ENCODE assay signal across 9 cellular contexts in the genomic region with DNA sequence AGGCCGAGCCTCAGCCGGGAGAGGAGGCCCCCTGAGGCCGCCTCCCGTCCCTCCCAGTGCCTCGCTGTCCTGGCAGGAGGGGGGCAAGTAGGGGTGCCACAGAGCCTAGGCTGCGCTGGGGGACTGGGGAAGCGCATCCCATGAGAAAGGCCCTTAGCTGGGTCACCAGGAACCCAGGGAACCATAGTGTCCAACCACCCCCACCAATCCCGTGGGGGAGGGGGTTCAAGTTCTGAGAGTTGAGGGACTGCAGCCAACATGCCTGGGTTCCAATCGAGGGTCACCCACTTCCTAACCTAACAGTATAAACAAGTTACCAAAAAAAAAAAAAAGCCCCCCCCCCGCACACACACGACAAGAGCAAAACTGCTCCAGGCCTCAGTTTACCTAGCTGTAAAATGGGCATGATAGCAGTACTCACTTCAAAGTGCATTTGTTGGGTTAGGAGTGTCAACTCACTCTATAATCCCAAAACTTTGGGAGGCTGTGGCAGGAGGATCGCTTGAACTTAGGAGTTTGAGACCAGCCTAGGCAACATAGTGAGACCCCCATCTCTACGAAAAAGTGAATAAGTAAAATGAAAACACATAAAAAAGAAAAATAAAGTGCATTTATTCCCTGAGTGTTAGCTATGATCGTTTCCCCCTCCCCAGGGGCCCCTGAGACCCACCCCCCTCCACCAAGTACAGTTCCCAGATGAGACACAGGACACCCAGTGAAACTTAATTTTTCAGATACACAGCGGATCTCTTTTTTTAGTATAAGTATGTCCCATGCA. TPM values are rescaled to one million over a fixed set of nuclear protein-coding genes. Genes with fewer than 3 reads are reported as not detected.
DNase-seq lines count a peak whose midpoint lies in the region; ATAC-seq and TF ChIP-seq lines count a peak whose summit lies in the region.
"Had no signal": no experiment of that assay in that cellular context is flagged by ENCODE, and none has a peak within 500 bp of the region (broad histone marks: within the 10 kb centered on the region; RNA-seq: fewer than 3 reads in every experiment).

No MANE protein-coding gene starts in this region.

- peak overlapping the region; percentile 89 for H3K23ac ChIP-seq in neuronal stem cell (ENCODE audit: low read depth, low read length, poor library complexity)

- no peaks in the 10 kb centered on the region for H3K9me2 ChIP-seq in PC-3 (replicated peaks; ENCODE audit: low read length)

- H4K8ac ChIP-seq in neuronal stem cell (ENCODE audit: low read depth, low read length), result peak overlapping the region; percentile 86

- no peak overlapping the region for H2BK12ac ChIP-seq in neuronal stem cell (ENCODE audit: low read length)

- peaks cover 5 to 60% (median 27%) of the 10 kb centered on the region in 4 donors for H3K4me1 Mint-ChIP-seq in CD4-positive, CD25-positive, alpha-beta regulatory T cell
- H3K4me1 Mint-ChIP-seq in endothelial cell (ENCODE audit: unreplicated experiment), result peaks cover 16% of the 10 kb centered on the region

- peaks cover 63% of the 10 kb centered on the region for H3K4me1 ChIP-seq in CD4-positive, CD25-positive, alpha-beta regulatory T cell (ENCODE audit: control insufficient read depth, insufficient read depth, low read length, poor library complexity, severe bottlenecking)
- H3K4me1 ChIP-seq in PC-3 (ENCODE audit: insufficient read depth, low read length) (peaks cover 81% of the 10 kb centered on the region), neuronal stem cell (ENCODE audit: control insufficient read depth in 2 of 2, insufficient read depth in 1 of 2, low read depth in 1 of 2, low read length in 2 of 2) (peaks cover 35 to 43% of the 10 kb centered on the region in 2 donors)

- H3K4me2 ChIP-seq in PC-3 (ENCODE audit: low read length) (peak overlapping the region; percentile 89), neuronal stem cell (ENCODE audit: insufficient read depth, low read length, poor library complexity, severe bottlenecking) (peak overlapping the region; percentile 86)

- H3K4me3 Mint-ChIP-seq in CD4-positive, CD25-positive, alpha-beta regulatory T cell, result peak overlapping the region; percentile 53 to 77 (median 65)
- H3K4me3 Mint-ChIP-seq in endothelial cell (ENCODE audit: unreplicated experiment), result no peak overlapping the region

- no peak overlapping the region for H4K91ac ChIP-seq in neuronal stem cell (ENCODE audit: low read depth, low read length, poor library complexity)

- H3K4ac ChIP-seq in neuronal stem cell (ENCODE audit: low read length), result peak overlapping the region; percentile 66

- H3K18ac ChIP-seq in neuronal stem cell (ENCODE audit: low read length), result peak overlapping the region; percentile 100

- no peak overlapping the region for H3K14ac ChIP-seq in neuronal stem cell (ENCODE audit: low read length)

- H3K79me1 ChIP-seq in neuronal stem cell (ENCODE audit: low read depth, low read length), result no peaks in the 10 kb centered on the region

- POLR2A ChIA-PET in PC-3 (lab: Charles Lee; ENCODE audit: unreplicated experiment), result interaction anchor here (0.6 to 1.3 kb wide), 6 partner anchors 8 to 116 kb away, joined by 3 to 6 read pairs (median 4); a partner anchor contains a TSS

- no peaks in the 10 kb centered on the region for H3K9me3 Mint-ChIP-seq in CD4-positive, CD25-positive, alpha-beta regulatory T cell
- H3K9me3 Mint-ChIP-seq in endothelial cell (ENCODE audit: unreplicated experiment), result no peaks in the 10 kb centered on the region

- peak overlapping the region; percentile 99 for H2BK120ac ChIP-seq in neuronal stem cell (ENCODE audit: low read depth, low read length)

- TSS peak; percentile 8 for BruUV-seq in PC-3 (replicated peaks; lab: Mats Ljungman, UMichigan)

- H3K27ac Mint-ChIP-seq in CD4-positive, CD25-positive, alpha-beta regulatory T cell, result peak overlapping the region; percentile 60 to 100 (median 95)
- peak overlapping the region; percentile 90 for H3K27ac Mint-ChIP-seq in endothelial cell (ENCODE audit: unreplicated experiment)

- H3K27me3 ChIP-seq in CD4-positive, CD25-positive, alpha-beta regulatory T cell (ENCODE audit: control insufficient read depth, insufficient read depth, low read length), result no peaks in the 10 kb centered on the region
- H3K27me3 ChIP-seq in PC-3 (ENCODE audit: low read length), result no peaks in the 10 kb centered on the region
- H3K27me3 ChIP-seq in neuronal stem cell (ENCODE audit: control insufficient read depth in 3 of 3, insufficient read depth in 3 of 3, low read depth in 1 of 3, low read length in 3 of 3), result peaks cover 0 to 2% (median 0%) of the 10 kb centered on the region in 3 experiments

- DNase-seq in CD4-positive, CD25-positive, alpha-beta regulatory T cell, result no peak
- no peak for DNase-seq in PC-3
- no peak for DNase-seq in endothelial cell (ENCODE audit: low spot score)
- no peak for DNase-seq in neuronal stem cell (ENCODE audit: low spot score)
- no peak for DNase-seq in medulla oblongata (ENCODE audit: extremely low spot score)
- DNase-seq in anterior cingulate cortex (lab: John Stamatoyannopoulos, UW), result no peak
- DNase-seq: NCI-H526 treated with DMSO at 0.1 percent for 48 hours had no signal

- intact Hi-C loops in PC-3 (cut with micrococcal nuclease), result no loop called here

- H2BK5ac ChIP-seq in neuronal stem cell (ENCODE audit: low read length), result peak overlapping the region; percentile 98

- H2BK15ac ChIP-seq in neuronal stem cell (ENCODE audit: low read length), result peak overlapping the region; percentile 98

- TF ChIP-seq CTCF in PC-3 (conservative IDR thresholded peaks at IDR 0.05; ENCODE audit: low read depth, low read length), result no peak
- no peak for TF ChIP-seq CTCF in endothelial cell (IDR thresholded peaks at IDR 0.05; ENCODE audit: unreplicated experiment)

- peak overlapping the region; percentile 48 for H3K4me3 ChIP-seq in CD4-positive, CD25-positive, alpha-beta regulatory T cell (ENCODE audit: low read depth, low read length)
- H3K4me3 ChIP-seq in PC-3 (ENCODE audit: low read length), result peak overlapping the region; percentile 64
- H3K4me3 ChIP-seq in neuronal stem cell (ENCODE audit: low read length in 2 of 2), result peak overlapping the region; percentile 55 to 81

- no CpG with 5 or more reads among the region's 15 CpGs for WGBS in neuronal stem cell (ENCODE audit: extremely low coverage in 2 of 2, insufficient read length in 2 of 2, insufficient replicate concordance in 1 of 2), 2 donors

- no peak for ATAC-seq in CD4-positive, CD25-positive, alpha-beta regulatory T cell (ENCODE audit: low read depth in 2 of 2)
- ATAC-seq in PC-3, result no peak
- no peak for ATAC-seq in HG03175 (IDR thresholded peaks at IDR 0.05; ENCODE audit: unreplicated experiment)
- ATAC-seq in GM19452 (IDR thresholded peaks at IDR 0.05; ENCODE audit: unreplicated experiment), result no peak

- H3K79me2 ChIP-seq in PC-3 (ENCODE audit: low read length), result peaks cover 32% of the 10 kb centered on the region

- H3F3A ChIP-seq in PC-3 (ENCODE audit: low read length, unreplicated experiment), result peaks cover 10% of the 10 kb centered on the region

- H3K9ac ChIP-seq in PC-3 (ENCODE audit: low read length) (peak overlapping the region; percentile 97), neuronal stem cell (ENCODE audit: low read depth, low read length, poor library complexity) (peak overlapping the region; percentile 81)

- H3K36me3 ChIP-seq in CD4-positive, CD25-positive, alpha-beta regulatory T cell (ENCODE audit: control insufficient read depth, insufficient read depth, low read length), result no peaks in the 10 kb centered on the region
- H3K36me3 ChIP-seq in PC-3 (ENCODE audit: low read depth, low read length) (no peaks in the 10 kb centered on the region), neuronal stem cell (replicated peaks in 1 of 2; ENCODE audit: control insufficient read depth in 2 of 2, insufficient read depth in 2 of 2, low read length in 2 of 2) (no peaks in the 10 kb centered on the region)

- no peaks in the 10 kb centered on the region for H3K9me3 ChIP-seq in CD4-positive, CD25-positive, alpha-beta regulatory T cell (ENCODE audit: control insufficient read depth in 2 of 2, low read length in 2 of 2)
- no peaks in the 10 kb centered on the region for H3K9me3 ChIP-seq in PC-3 (ENCODE audit: low read length)
- H3K9me3 ChIP-seq in neuronal stem cell (replicated peaks in 1 of 2; ENCODE audit: control insufficient read depth in 2 of 2, insufficient read depth in 1 of 2, low read depth in 1 of 2, low read length in 2 of 2), result no peaks in the 10 kb centered on the region

- H2AFZ ChIP-seq in PC-3 (ENCODE audit: low read length) (no peak overlapping the region; the same call in 1 of the 2 replicates), neuronal stem cell (ENCODE audit: low read length) (peak overlapping the region; percentile 97)

- no peaks in the 10 kb centered on the region for H3K36me3 Mint-ChIP-seq in CD4-positive, CD25-positive, alpha-beta regulatory T cell
- H3K36me3 Mint-ChIP-seq in endothelial cell (ENCODE audit: low read depth, unreplicated experiment), result no peaks in the 10 kb centered on the region

- H3K27ac ChIP-seq in CD4-positive, CD25-positive, alpha-beta regulatory T cell (ENCODE audit: insufficient read depth, low read length, poor library complexity, severe bottlenecking), result peak overlapping the region; percentile 99
- peak overlapping the region; percentile 99 for H3K27ac ChIP-seq in PC-3 (ENCODE audit: low read length)
- peak overlapping the region; percentile 97 for H3K27ac ChIP-seq in neuronal stem cell (replicated peaks; ENCODE audit: low read length)

- H4K20me1 ChIP-seq in PC-3 (ENCODE audit: low read length), result no peaks in the 10 kb centered on the region

- CTCF ChIA-PET in PC-3 (lab: Charles Lee), result no interaction called here

- H3K27me3 Mint-ChIP-seq in CD4-positive, CD25-positive, alpha-beta regulatory T cell, result peaks cover 11% of the 10 kb centered on the region
- peaks cover 24% of the 10 kb centered on the region for H3K27me3 Mint-ChIP-seq in endothelial cell (ENCODE audit: unreplicated experiment)

- peak overlapping the region; percentile 99 for H2AK5ac ChIP-seq in neuronal stem cell (ENCODE audit: low read depth, low read length)

RNA-seq across cellular contexts. Expression of a gene that starts 28.8 kb away (rescaled TPM):
- total RNA-seq in CD4-positive, CD25-positive, alpha-beta regulatory T cell, result not detected
- not detected for polyA plus RNA-seq in CD4-positive, CD25-positive, alpha-beta regulatory T cell
- total RNA-seq in PC-3 (2014; rRNA removed), result 1.7 TPM in 1 of 2 replicates, not detected in the other
- total RNA-seq in endothelial cell (ENCODE audit: unreplicated experiment), result 0.69 TPM
- polyA plus RNA-seq in neuronal stem cell (2013, experiment 1 of 2), result 0.08 TPM
- polyA plus RNA-seq in neuronal stem cell (2013, experiment 2 of 2), result not detected

RNA-seq across cellular contexts. Expression of a gene that starts 52.8 kb away (rescaled TPM):
- 4.5 TPM for total RNA-seq in CD4-positive, CD25-positive, alpha-beta regulatory T cell
- under 1 TPM; 0.46 to 0.82 (median 0.54) TPM for polyA plus RNA-seq in CD4-positive, CD25-positive, alpha-beta regulatory T cell
- 8.0 and 11.4 TPM in 2 replicates for total RNA-seq in PC-3 (2014; rRNA removed)
- total RNA-seq in endothelial cell (ENCODE audit: unreplicated experiment), result 43.7 TPM
- polyA plus RNA-seq in neuronal stem cell (2013, experiment 1 of 2), result 16.2 TPM
- 16.7 TPM for polyA plus RNA-seq in neuronal stem cell (2013, experiment 2 of 2)

RNA-seq across cellular contexts. Expression of a gene that starts 57.8 kb away (rescaled TPM):
- total RNA-seq in CD4-positive, CD25-positive, alpha-beta regulatory T cell, result 1.7 TPM
- under 1 TPM in 3 of 4 donors, not detected in 1; 0.24 to 0.63 (median 0.53) TPM for polyA plus RNA-seq in CD4-positive, CD25-positive, alpha-beta regulatory T cell
- total RNA-seq in PC-3 (2014; rRNA removed) (5.4 and 6.0 TPM in 2 replicates), endothelial cell (ENCODE audit: unreplicated experiment) (3.4 TPM)
- 1.8 TPM for polyA plus RNA-seq in neuronal stem cell (2013, experiment 1 of 2)
- polyA plus RNA-seq in neuronal stem cell (2013, experiment 2 of 2), result 2.1 TPM

RNA-seq across cellular contexts. Expression of a gene that starts 57.9 kb away (rescaled TPM):
- total RNA-seq in CD4-positive, CD25-positive, alpha-beta regulatory T cell, result 35.0 TPM
- 1 to 10 TPM; 3.7 to 4.9 (median 4.2) TPM for polyA plus RNA-seq in CD4-positive, CD25-positive, alpha-beta regulatory T cell
- total RNA-seq in PC-3 (2014; rRNA removed) (67.7 and 102 TPM in 2 replicates), endothelial cell (ENCODE audit: unreplicated experiment) (17.1 TPM)
- polyA plus RNA-seq in neuronal stem cell (2013, experiment 1 of 2), result 19.7 TPM
- 18.7 TPM for polyA plus RNA-seq in neuronal stem cell (2013, experiment 2 of 2)
